Comparison of ENCODE assay signal across 9 cellular contexts in genomic region chr15:73924258-73924921, GRCh38. TPM values are rescaled to one million over a fixed set of nuclear protein-coding genes. Genes with fewer than 3 reads are reported as not detected.
DNase-seq lines count a peak whose midpoint lies in the region; ATAC-seq and TF ChIP-seq lines count a peak whose summit lies in the region.
"Had no signal": no experiment of that assay in that cellular context is flagged by ENCODE, and none has a peak within 500 bp of the region (broad histone marks: within the 10 kb centered on the region; RNA-seq: fewer than 3 reads in every experiment).

No MANE protein-coding gene starts in this region.

- H3K4me1 Mint-ChIP-seq in mesothelial cell of epicardium: peaks cover 58% of the 10 kb centered on the region

- no peaks in the 10 kb centered on the region for H3K36me3 Mint-ChIP-seq in mesothelial cell of epicardium

- H3K4me1 ChIP-seq in upper lobe of left lung: peaks cover 45 to 59% (median 54%) of the 10 kb centered on the region in 4 donors

- no peaks in the 10 kb centered on the region for H3K9me3 ChIP-seq in upper lobe of left lung

- TF ChIP-seq POLR2A in upper lobe of left lung (IDR thresholded peaks at IDR 0.05): no peak

- no peak overlapping the region for H3K4me3 Mint-ChIP-seq in mesothelial cell of epicardium

- no peak overlapping the region for H3K4me3 ChIP-seq in upper lobe of left lung

- WGBS in upper lobe of left lung, 2 donors: 34 to 39% methylated on average over 9 to 11 of the region's 11 CpGs

- H3K27me3 ChIP-seq in upper lobe of left lung: peaks cover 0 to 3% (median 1%) of the 10 kb centered on the region in 4 donors

- H3K9me3 Mint-ChIP-seq in mesothelial cell of epicardium: no peaks in the 10 kb centered on the region

- H3K36me3 ChIP-seq in upper lobe of left lung: no peaks in the 10 kb centered on the region

- H3K27me3 Mint-ChIP-seq in mesothelial cell of epicardium (ENCODE audit: low read depth): no peaks in the 10 kb centered on the region

- ATAC-seq in upper lobe of left lung (ENCODE audit: low FRiP score in 2 of 2) (peak in 1 of 2 donors; percentile 7), GM21825 (IDR thresholded peaks at IDR 0.05; ENCODE audit: unreplicated experiment) (no peak), HG02588 (IDR thresholded peaks at IDR 0.05; ENCODE audit: unreplicated experiment) (no peak)

- peak overlapping the region; percentile 92 for H3K27ac Mint-ChIP-seq in mesothelial cell of epicardium

- TF ChIP-seq EP300 in upper lobe of left lung (IDR thresholded peaks at IDR 0.05): no peak

- DNase-seq in NCI-H146 (lab: John Stamatoyannopoulos, UW) (peak; percentile 15), NCI-H146 treated with DMSO at 0.1 percent for 48 hours (lab: John Stamatoyannopoulos, UW; ENCODE audit: unreplicated experiment) (no peak), RPMI7951 (ENCODE audit: low read depth) (peak; percentile 88), caudate nucleus (lab: John Stamatoyannopoulos, UW) (peak in 17 of 61 donors; percentile 8 to 63 (median 22)), mesothelial cell of epicardium (ENCODE audit: low spot score in 2 of 2, unreplicated experiment in 2 of 2) (no peak), upper lobe of left lung (no peak)

- TF ChIP-seq CTCF in mesothelial cell of epicardium (IDR thresholded peaks at IDR 0.05; ENCODE audit: unreplicated experiment) (no peak), upper lobe of left lung (IDR thresholded peaks at IDR 0.05) (no peak)

- H3K27ac ChIP-seq in caudate nucleus (ENCODE audit: low read depth, low read length): peak overlapping the region; percentile 59
- peak overlapping the region; percentile 20 to 77 (median 63) for H3K27ac ChIP-seq in upper lobe of left lung

RNA-seq across cellular contexts. Expression of gene LOXL1, which starts 1.9 kb away (rescaled TPM):
- 45.9 and 55.0 TPM in 2 replicates for total RNA-seq in RPMI7951 (2014; rRNA removed; shearing (Covaris generic))
- total RNA-seq in mesothelial cell of epicardium (62.9 to 69.0 TPM (median 68.6 TPM) in 3 replicates), upper lobe of left lung (10 to 100 TPM in 2 of 6 donors, 1 to 10 TPM in 4; 6.0 to 25.9 (median 8.0) TPM)

RNA-seq across cellular contexts. Expression of gene TBC1D21, which starts 51.0 kb away (rescaled TPM):
- total RNA-seq in RPMI7951 (2014; rRNA removed; shearing (Covaris generic)): not detected in 2 replicates
- not detected in 3 replicates for total RNA-seq in mesothelial cell of epicardium
- total RNA-seq in upper lobe of left lung: not detected
- total RNA-seq: T-helper 2 cell treated with Interferon-gamma antibody and Interleukin-4, amounts not matched to agents 100 ng/mL and 5 ng/mL, for 36 hours had no signal

Comparison
In these comparisons a context has a peak if more than half of its experiments do, and no peak if none do; other contexts are left out.
1. DNase-seq: peak in NCI-H146 (single experiment) and RPMI7951 (single experiment); none in NCI-H146 treated with DMSO at 0.1 percent for 48 hours (single experiment), mesothelial cell of epicardium (0 of 2) and upper lobe of left lung (0 of 2).